ENCODE assay signal across 20 cellular contexts in the genomic region with DNA sequence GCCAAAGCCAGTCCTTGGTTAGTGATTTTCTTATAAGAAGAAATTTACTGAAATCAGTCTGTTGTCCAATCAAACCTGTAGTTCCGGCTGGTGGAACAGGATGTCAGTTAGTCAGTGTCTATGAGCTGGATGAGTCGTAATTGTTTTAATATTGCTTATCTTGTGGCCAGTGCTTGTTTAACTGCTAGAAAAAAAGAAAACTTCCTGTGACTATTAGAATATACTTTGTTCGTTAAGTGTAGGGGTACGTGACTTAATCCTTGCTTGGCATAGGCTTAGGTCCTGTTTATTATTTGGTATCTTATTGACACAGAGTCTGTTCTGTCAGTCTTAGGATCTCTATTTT.
DNase-seq lines count a peak whose midpoint lies in the region; ATAC-seq, FAIRE-seq and TF ChIP-seq lines count a peak whose summit lies in the region.
"Had no signal": no experiment of that assay in that cellular context is flagged by ENCODE, and none has a peak within 500 bp of the region (broad histone marks: within the 10 kb centered on the region; RNA-seq: fewer than 3 reads in every experiment).

No MANE protein-coding gene starts in this region.

- TF ChIP-seq POLR2A in breast epithelium (IDR thresholded peaks at IDR 0.05): no peak

- H3K27me3 ChIP-seq in mammary epithelial cell (ENCODE audit: insufficient read depth, low read length) (no peaks in the 10 kb centered on the region), breast epithelium (no peaks in the 10 kb centered on the region), astrocyte (ENCODE audit: insufficient read depth, low read length) (no peaks in the 10 kb centered on the region), aorta (ENCODE audit: control insufficient read depth in 1 of 2, insufficient read depth in 2 of 2, low read length in 1 of 2) (no peaks in the 10 kb centered on the region)

- H3K4me3 ChIP-seq in mammary epithelial cell (replicated peaks in 1 of 3; ENCODE audit: insufficient read depth in 1 of 3, low read depth in 2 of 3, low read length in 3 of 3) (no peak overlapping the region), breast epithelium (no peak overlapping the region), astrocyte (ENCODE audit: insufficient read depth, low read depth, low read length) (no peak overlapping the region), fibroblast of mammary gland (ENCODE audit: control insufficient read depth, low read depth, low read length) (no peak overlapping the region), aorta (ENCODE audit: low read length in 2 of 2) (no peak overlapping the region)

- CTCF ChIA-PET in mammary epithelial cell (lab: Charles Lee; ENCODE audit: low non-redundant PET): no interaction called here

- no TSS peak for BruUV-seq in mammary epithelial cell (replicated peaks; lab: Mats Ljungman, UMichigan)

- no peak overlapping the region for H3K9ac ChIP-seq in mammary epithelial cell (ENCODE audit: insufficient read depth, low read length)
- H3K9ac ChIP-seq in astrocyte (ENCODE audit: low read length): no peak overlapping the region

- intact Hi-C loops in mammary epithelial cell (cut with micrococcal nuclease): no loop called here
- intact Hi-C loops in breast epithelium (cut with DNase I; ENCODE audit: low total_unique reads): no loop called here
- intact Hi-C loops in aorta (cut with DNase I): no loop called here

- DNase-seq in mammary epithelial cell (peak; percentile 30), breast epithelium (ENCODE audit: low spot score in 2 of 2) (no peak), astrocyte (ENCODE audit: low read depth) (no peak), fibroblast of mammary gland (ENCODE audit: low read depth) (peak; percentile 6), islet precursor cell (no peak), aorta (no peak)
- DNase-seq: 8988T, AML-193, H7, IMR-90, NCI-H1105, NCI-H146, NCI-H2029, NCI-H2227 treated with DMSO at 0.1 percent for 48 hours, NCI-H524, NCI-H774, Right ventricle myocardium superior had no signal

- H3K4me2 ChIP-seq in mammary epithelial cell (ENCODE audit: insufficient read depth, low read depth, low read length) (no peak overlapping the region), astrocyte (ENCODE audit: low read length) (no peak overlapping the region)

- H4K20me1 ChIP-seq in mammary epithelial cell (ENCODE audit: insufficient read depth, low read length) (no peaks in the 10 kb centered on the region), astrocyte (ENCODE audit: insufficient read depth, low read length) (no peaks in the 10 kb centered on the region)

- H3K79me2 ChIP-seq in mammary epithelial cell (ENCODE audit: insufficient read depth, low read length): no peaks in the 10 kb centered on the region
- no peaks in the 10 kb centered on the region for H3K79me2 ChIP-seq in astrocyte (ENCODE audit: insufficient read depth, low read length)

- no peak for TF ChIP-seq CTCF in mammary epithelial cell (conservative IDR thresholded peaks at IDR 0.05 in 1 of 2, IDR thresholded peaks at IDR 0.05 in 1 of 2; ENCODE audit: extremely low read depth in 1 of 2, insufficient read depth in 1 of 2, low read depth in 1 of 2, low read length in 2 of 2)
- no peak for TF ChIP-seq CTCF in breast epithelium (IDR thresholded peaks at IDR 0.05)
- no peak for TF ChIP-seq CTCF in astrocyte (IDR thresholded peaks at IDR 0.05; ENCODE audit: insufficient read depth, low read depth, low read length)
- TF ChIP-seq CTCF in fibroblast of mammary gland (conservative IDR thresholded peaks at IDR 0.05; ENCODE audit: control insufficient read depth, insufficient read depth, low read depth, low read length): no peak

- H2AFZ ChIP-seq in mammary epithelial cell (ENCODE audit: low read depth, low read length): peak overlapping the region; percentile 62
- H2AFZ ChIP-seq in astrocyte (ENCODE audit: low read depth, low read length): no peak overlapping the region

- H3K9me3 ChIP-seq in mammary epithelial cell (replicated peaks; ENCODE audit: insufficient read depth, low read length) (no peaks in the 10 kb centered on the region), breast epithelium (no peaks in the 10 kb centered on the region), astrocyte (ENCODE audit: insufficient read depth, low read depth, low read length) (no peaks in the 10 kb centered on the region), aorta (ENCODE audit: control insufficient read depth, low read length) (no peaks in the 10 kb centered on the region)

- no peak overlapping the region for H3K4me3 Mint-ChIP-seq in astrocyte (ENCODE audit: unreplicated experiment)

- no peaks in the 10 kb centered on the region for H3K9me3 Mint-ChIP-seq in astrocyte (ENCODE audit: unreplicated experiment)

- H3K27me3 Mint-ChIP-seq in astrocyte (ENCODE audit: low read depth, unreplicated experiment): no peaks in the 10 kb centered on the region

- peaks cover 7% of the 10 kb centered on the region for H3K4me1 ChIP-seq in mammary epithelial cell (ENCODE audit: insufficient read depth, low read length)
- H3K4me1 ChIP-seq in breast epithelium: no peaks in the 10 kb centered on the region
- no peaks in the 10 kb centered on the region for H3K4me1 ChIP-seq in astrocyte (ENCODE audit: insufficient read depth, low read length)
- H3K4me1 ChIP-seq in aorta (ENCODE audit: control insufficient read depth in 1 of 2, insufficient read depth in 2 of 2, low read length in 2 of 2): no peaks in the 10 kb centered on the region

- ATAC-seq in HG03342 (IDR thresholded peaks at IDR 0.05; ENCODE audit: unreplicated experiment) (no peak), HG02588 (IDR thresholded peaks at IDR 0.05; ENCODE audit: unreplicated experiment) (no peak), aorta (ENCODE audit: low FRiP score) (no peak)

- H3K27ac ChIP-seq in mammary epithelial cell (ENCODE audit: insufficient read depth, low read depth, low read length): peak overlapping the region; percentile 15
- no peak overlapping the region for H3K27ac ChIP-seq in breast epithelium
- H3K27ac ChIP-seq in astrocyte (ENCODE audit: low read depth, low read length): no peak overlapping the region
- H3K27ac ChIP-seq in aorta (ENCODE audit: low read depth in 1 of 2, low read length in 2 of 2): no peak overlapping the region
- H3K27ac ChIP-seq: C4-2B had no signal

- no peaks in the 10 kb centered on the region for H3K36me3 Mint-ChIP-seq in astrocyte (ENCODE audit: low read depth, unreplicated experiment)

- no peak for FAIRE-seq in astrocyte (lab: Jason Lieb, UNC)

- H3K27ac Mint-ChIP-seq in astrocyte (ENCODE audit: unreplicated experiment): peak overlapping the region; percentile 0

- peaks cover 6% of the 10 kb centered on the region for H3K4me1 Mint-ChIP-seq in astrocyte (ENCODE audit: low read depth, unreplicated experiment)

- in situ Hi-C loops in mammary epithelial cell (cut with MboI; ENCODE audit: low sequenced_read_pairs in 2 of 2): no loop called here

- dilution Hi-C loops in mammary epithelial cell (cut with HindIII; ENCODE audit: low sequenced_read_pairs): no loop called here

- 61% methylated on average over 4 of the region's 4 CpGs for WGBS in mammary epithelial cell (ENCODE audit: low coverage, missing lambda C conversion rate)
- 71 to 81% methylated on average over 4 of the region's 4 CpGs for WGBS in aorta, 2 donors

- no peaks in the 10 kb centered on the region for H3K36me3 ChIP-seq in mammary epithelial cell (ENCODE audit: insufficient read depth, low read length)
- no peaks in the 10 kb centered on the region for H3K36me3 ChIP-seq in breast epithelium
- H3K36me3 ChIP-seq in astrocyte (ENCODE audit: insufficient read depth, low read length): no peaks in the 10 kb centered on the region
- no peaks in the 10 kb centered on the region for H3K36me3 ChIP-seq in aorta (ENCODE audit: control insufficient read depth in 1 of 2, insufficient read depth in 2 of 2, low read length in 1 of 2)

Comparison
In these comparisons a context has a peak if more than half of its experiments do, and no peak if none do; other contexts are left out.
1. DNase-seq: peak in mammary epithelial cell (single experiment) and fibroblast of mammary gland (single experiment); none in breast epithelium (0 of 2), astrocyte (single experiment), islet precursor cell (single experiment) and aorta (0 of 2).